Comparison of ENCODE assay signal across 8 cellular contexts in genomic region chr1:165597883-165598675, GRCh38. TPM values are rescaled to one million over a fixed set of nuclear protein-coding genes. Genes with fewer than 3 reads are reported as not detected.
DNase-seq lines count a peak whose midpoint lies in the region; ATAC-seq and TF ChIP-seq lines count a peak whose summit lies in the region.

No MANE protein-coding gene starts in this region.

- intact Hi-C loops in lower lobe of right lung (cut with DNase I), result no loop called here

- H3K4me3 Mint-ChIP-seq in CD4-positive, CD25-positive, alpha-beta regulatory T cell, result peak overlapping the region; percentile 88 to 96 (median 92)
- peak overlapping the region; percentile 90 for H3K4me3 Mint-ChIP-seq in activated CD8-positive, alpha-beta T cell treated with anti-CD3 and anti-CD28 coated beads, Interleukin-2, amount 10 ng/mL, durations not matched to agents 7 days and 5 days

- peak overlapping the region; percentile 79 to 87 (median 85) for H3K27ac Mint-ChIP-seq in CD4-positive, CD25-positive, alpha-beta regulatory T cell
- peak overlapping the region; percentile 90 for H3K27ac Mint-ChIP-seq in activated CD8-positive, alpha-beta T cell treated with anti-CD3 and anti-CD28 coated beads, Interleukin-2, amount 10 ng/mL, durations not matched to agents 7 days and 5 days

- no peak for TF ChIP-seq CTCF in lower lobe of right lung (IDR thresholded peaks at IDR 0.05)

- CTCF ChIA-PET in activated CD8-positive, alpha-beta T cell treated with anti-CD3 and anti-CD28 coated beads, Interleukin-2, amount 10 ng/mL, durations not matched to agents 7 days and 5 days (lab: Charles Lee), result interaction anchor here (0.5 to 13.1 kb wide), 10 partner anchors 19 to 327 kb away, joined by 3 to 155 read pairs (median 6); partner anchors contain the start of gene ALDH9A1

- H3K9me3 ChIP-seq in CD4-positive, CD25-positive, alpha-beta regulatory T cell (ENCODE audit: control insufficient read depth in 2 of 2, low read length in 2 of 2), result no peaks in the 10 kb centered on the region
- no peaks in the 10 kb centered on the region for H3K9me3 ChIP-seq in lower lobe of right lung

- POLR2A ChIA-PET in activated CD8-positive, alpha-beta T cell treated with anti-CD3 and anti-CD28 coated beads, Interleukin-2, amount 10 ng/mL, durations not matched to agents 7 days and 5 days (lab: Charles Lee), result interaction anchor here (0.6 to 2.5 kb wide), 3 partner anchors 134 to 230 kb away, joined by 3 to 10 read pairs (median 3); partner anchors contain the start of gene TMCO1

- H3K27ac ChIP-seq in CD4-positive, CD25-positive, alpha-beta regulatory T cell (ENCODE audit: insufficient read depth, low read length, poor library complexity, severe bottlenecking), result no peak overlapping the region
- peak overlapping the region; percentile 64 for H3K27ac ChIP-seq in lower lobe of right lung

- no peaks in the 10 kb centered on the region for H3K36me3 Mint-ChIP-seq in CD4-positive, CD25-positive, alpha-beta regulatory T cell
- H3K36me3 Mint-ChIP-seq in activated CD8-positive, alpha-beta T cell treated with anti-CD3 and anti-CD28 coated beads, Interleukin-2, amount 10 ng/mL, durations not matched to agents 7 days and 5 days (ENCODE audit: low read depth), result no peaks in the 10 kb centered on the region

- peaks cover 30% of the 10 kb centered on the region for H3K27me3 ChIP-seq in CD4-positive, CD25-positive, alpha-beta regulatory T cell (ENCODE audit: control insufficient read depth, insufficient read depth, low read length)
- peaks cover 8% of the 10 kb centered on the region for H3K27me3 ChIP-seq in lower lobe of right lung (ENCODE audit: low read depth)

- peak; percentile 96 for ATAC-seq in CD4-positive, CD25-positive, alpha-beta regulatory T cell (ENCODE audit: low read depth in 2 of 2)
- ATAC-seq in GM19452 (IDR thresholded peaks at IDR 0.05; ENCODE audit: unreplicated experiment) (peak; percentile 94), HG03575 (IDR thresholded peaks at IDR 0.05; ENCODE audit: extremely low read depth, insufficient number of reproducible peaks, low FRiP score, unreplicated experiment) (peak; percentile 89), lower lobe of right lung (peak; percentile 98)
- peak; percentile 99 for ATAC-seq in activated CD8-positive, alpha-beta T cell treated with anti-CD3 and anti-CD28 coated beads, Interleukin-2, amount 10 ng/mL, durations not matched to agents 7 days and 5 days

- peaks cover 47% of the 10 kb centered on the region for H3K27me3 Mint-ChIP-seq in CD4-positive, CD25-positive, alpha-beta regulatory T cell
- H3K27me3 Mint-ChIP-seq in activated CD8-positive, alpha-beta T cell treated with anti-CD3 and anti-CD28 coated beads, Interleukin-2, amount 10 ng/mL, durations not matched to agents 7 days and 5 days (ENCODE audit: low read depth), result peaks cover 30% of the 10 kb centered on the region

- H3K9me3 Mint-ChIP-seq in CD4-positive, CD25-positive, alpha-beta regulatory T cell, result peaks cover 0 to 1% (median 0%) of the 10 kb centered on the region in 7 donors
- no peaks in the 10 kb centered on the region for H3K9me3 Mint-ChIP-seq in activated CD8-positive, alpha-beta T cell treated with anti-CD3 and anti-CD28 coated beads, Interleukin-2, amount 10 ng/mL, durations not matched to agents 7 days and 5 days (ENCODE audit: insufficient read depth)

- DNase-seq in CD4-positive, CD25-positive, alpha-beta regulatory T cell, result peak; percentile 82 to 93 (median 83)
- DNase-seq in NCI-H82 (lab: John Stamatoyannopoulos, UW) (peak; percentile 99), lower lobe of right lung (peak; percentile 98)
- DNase-seq in activated CD8-positive, alpha-beta T cell treated with anti-CD3 and anti-CD28 coated beads, Interleukin-2, amount 10 ng/mL, durations not matched to agents 7 days and 5 days, result peak; percentile 95
- peak; percentile 81 for DNase-seq in effector CD4-positive, alpha-beta T cell
- DNase-seq in stimulated activated CD4-positive, alpha-beta T cell treated with anti-CD3 and anti-CD28 coated beads, TNF-alpha, amount 100 ng/mL, for 1 hour (ENCODE audit: low read depth in 3 of 3, low spot score in 1 of 3), result peak; percentile 71 to 83 (median 75)

- peaks cover 10 to 25% (median 19%) of the 10 kb centered on the region in 4 donors for H3K4me1 Mint-ChIP-seq in CD4-positive, CD25-positive, alpha-beta regulatory T cell
- peaks cover 19% of the 10 kb centered on the region for H3K4me1 Mint-ChIP-seq in activated CD8-positive, alpha-beta T cell treated with anti-CD3 and anti-CD28 coated beads, Interleukin-2, amount 10 ng/mL, durations not matched to agents 7 days and 5 days (ENCODE audit: low read depth)

- no peaks in the 10 kb centered on the region for H3K36me3 ChIP-seq in CD4-positive, CD25-positive, alpha-beta regulatory T cell (ENCODE audit: control insufficient read depth, insufficient read depth, low read length)
- no peaks in the 10 kb centered on the region for H3K36me3 ChIP-seq in lower lobe of right lung

- peak overlapping the region; percentile 85 for H3K4me3 ChIP-seq in CD4-positive, CD25-positive, alpha-beta regulatory T cell (ENCODE audit: low read depth, low read length)
- H3K4me3 ChIP-seq in lower lobe of right lung, result peak overlapping the region; percentile 62

- H3K4me1 ChIP-seq in CD4-positive, CD25-positive, alpha-beta regulatory T cell (ENCODE audit: control insufficient read depth, insufficient read depth, low read length, poor library complexity, severe bottlenecking), result peaks cover 16% of the 10 kb centered on the region
- H3K4me1 ChIP-seq in lower lobe of right lung, result peaks cover 13% of the 10 kb centered on the region

RNA-seq across cellular contexts. Expression of gene MGST3, which starts 33.0 kb away (rescaled TPM):
- 37.1 TPM for total RNA-seq in CD4-positive, CD25-positive, alpha-beta regulatory T cell
- polyA plus RNA-seq in CD4-positive, CD25-positive, alpha-beta regulatory T cell, result 100 to 1,000 TPM; 133 to 190 (median 149) TPM
- 10 to 100 TPM; 30.9 to 33.0 TPM for total RNA-seq in activated CD8-positive, alpha-beta T cell treated with anti-CD3 and anti-CD28 coated beads, Interleukin-2, amount 10 ng/mL, durations not matched to agents 7 days and 5 days
- 216 TPM for total RNA-seq in lower lobe of right lung

RNA-seq across cellular contexts. Expression of gene LRRC52, which starts 54.3 kb away (rescaled TPM):
- not detected for total RNA-seq in CD4-positive, CD25-positive, alpha-beta regulatory T cell
- polyA plus RNA-seq in CD4-positive, CD25-positive, alpha-beta regulatory T cell, result not detected
- total RNA-seq in activated CD8-positive, alpha-beta T cell treated with anti-CD3 and anti-CD28 coated beads, Interleukin-2, amount 10 ng/mL, durations not matched to agents 7 days and 5 days, result not detected
- 0.44 TPM for total RNA-seq in lower lobe of right lung
